Comparison of ENCODE assay signal across 1 cellular context in the genomic region with DNA sequence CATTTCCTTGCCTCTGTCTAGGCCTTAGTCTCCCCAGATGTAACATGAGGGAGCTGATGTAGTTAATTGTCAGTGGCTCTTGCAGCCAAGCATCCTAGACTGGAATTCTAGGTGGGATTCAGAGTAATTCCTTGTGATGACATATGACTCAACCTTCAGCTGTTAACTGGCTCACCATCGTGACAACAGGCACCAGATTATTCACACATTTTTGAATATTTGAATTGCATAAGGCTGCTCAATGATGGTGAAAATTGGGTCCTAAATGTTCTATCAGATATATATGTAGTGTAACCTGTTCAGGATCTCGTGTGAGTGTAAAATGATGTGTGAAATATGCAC.
TF ChIP-seq lines count a peak whose summit lies in the region.

No MANE protein-coding gene starts in this region.

TF ChIP-seq in SK-N-SH treated with all-trans-retinoic acid at 6 μM for 48 hours, 23 proteins besides CTCF, POLR2A, EP300 and RAD21 (continued from another document):
- TF ChIP-seq, protein P1, sequence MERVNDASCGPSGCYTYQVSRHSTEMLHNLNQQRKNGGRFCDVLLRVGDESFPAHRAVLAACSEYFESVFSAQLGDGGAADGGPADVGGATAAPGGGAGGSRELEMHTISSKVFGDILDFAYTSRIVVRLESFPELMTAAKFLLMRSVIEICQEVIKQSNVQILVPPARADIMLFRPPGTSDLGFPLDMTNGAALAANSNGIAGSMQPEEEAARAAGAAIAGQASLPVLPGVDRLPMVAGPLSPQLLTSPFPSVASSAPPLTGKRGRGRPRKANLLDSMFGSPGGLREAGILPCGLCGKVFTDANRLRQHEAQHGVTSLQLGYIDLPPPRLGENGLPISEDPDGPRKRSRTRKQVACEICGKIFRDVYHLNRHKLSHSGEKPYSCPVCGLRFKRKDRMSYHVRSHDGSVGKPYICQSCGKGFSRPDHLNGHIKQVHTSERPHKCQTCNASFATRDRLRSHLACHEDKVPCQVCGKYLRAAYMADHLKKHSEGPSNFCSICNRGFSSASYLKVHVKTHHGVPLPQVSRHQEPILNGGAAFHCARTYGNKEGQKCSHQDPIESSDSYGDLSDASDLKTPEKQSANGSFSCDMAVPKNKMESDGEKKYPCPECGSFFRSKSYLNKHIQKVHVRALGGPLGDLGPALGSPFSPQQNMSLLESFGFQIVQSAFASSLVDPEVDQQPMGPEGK (CRISPR knock-in tag; IDR thresholded peaks at IDR 0.05; ENCODE audit: borderline replicate concordance), result no peak
- TF ChIP-seq CSDC2 (CRISPR knock-in tag; IDR thresholded peaks at IDR 0.05) (no peak), ZNF565 (CRISPR knock-in tag; conservative IDR thresholded peaks at IDR 0.05; ENCODE audit: low read depth) (no peak), GLIS3 (CRISPR knock-in tag; IDR thresholded peaks at IDR 0.05) (no peak), ESRRG (CRISPR knock-in tag; IDR thresholded peaks at IDR 0.05) (no peak), ISL1 (CRISPR knock-in tag; IDR thresholded peaks at IDR 0.05) (no peak)
